8 cellular contexts compared by ENCODE assay signal in the genomic region with DNA sequence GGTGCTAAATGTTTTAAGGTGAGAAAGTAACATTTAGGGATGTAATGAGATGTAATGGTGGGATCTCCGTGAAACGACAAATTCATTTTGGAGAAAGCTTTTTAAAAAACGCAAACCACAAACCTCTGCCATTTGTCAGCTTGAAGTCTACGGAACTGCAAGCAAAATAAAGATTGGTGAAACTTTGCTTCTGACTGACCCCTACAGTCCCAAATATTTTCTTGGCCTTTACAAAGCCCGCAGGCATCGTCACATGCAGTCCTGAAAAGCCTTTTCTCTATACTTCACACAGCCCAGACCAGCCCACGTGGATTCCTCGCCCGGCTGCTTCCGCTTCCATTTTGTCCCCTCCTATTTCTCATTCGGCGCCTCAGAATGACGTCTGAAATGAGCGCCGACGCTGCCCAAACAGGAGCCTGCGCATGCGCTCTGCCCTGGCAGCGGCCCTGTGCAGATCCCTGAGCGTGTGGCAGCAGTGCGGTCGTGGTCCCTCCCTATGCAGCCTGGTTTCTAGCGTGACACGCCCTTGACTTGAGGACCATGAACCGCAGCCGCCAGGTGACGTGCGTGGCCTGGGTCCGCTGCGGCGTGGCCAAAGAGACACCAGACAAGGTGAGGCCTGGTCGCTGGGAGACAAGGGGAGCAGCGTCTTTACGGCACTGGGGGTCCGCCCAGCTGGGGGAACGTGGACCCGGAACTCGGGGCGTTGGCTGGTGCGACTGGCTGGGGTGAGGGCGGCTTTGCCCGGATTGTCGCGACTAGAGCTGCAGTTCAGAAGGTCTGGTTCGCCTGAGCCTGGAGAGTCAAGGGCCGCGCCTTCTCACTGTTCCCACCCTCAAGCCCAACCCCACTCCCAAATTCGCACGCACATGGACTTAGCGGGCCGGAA. TPM values are rescaled to one million over a fixed set of nuclear protein-coding genes. Genes with fewer than 3 reads are reported as not detected.
DNase-seq lines count a peak whose midpoint lies in the region; ATAC-seq and TF ChIP-seq lines count a peak whose summit lies in the region.

Gene PWP1 (plus strand): TSS at position 440 of the 889 bp plus-strand sequence. CDS start 101 bp downstream, at position 541.

- DNase-seq in BJ (ENCODE audit: low read depth) (peak; percentile 54), GM19240 (ENCODE audit: insufficient read length, low spot score) (peak; percentile 83), NCI-H524 treated with DMSO at 0.1 percent for 48 hours (lab: John Stamatoyannopoulos, UW) (peak; percentile 19), kidney tubule cell (ENCODE audit: low spot score) (peak; percentile 96)
- peak; percentile 95 to 96 for DNase-seq in activated CD4-positive, alpha-beta T cell treated with anti-CD3 and anti-CD28 coated beads for 4 hours
- peak; percentile 86 to 88 for DNase-seq in stimulated activated CD4-positive, alpha-beta T cell treated with anti-CD3 and anti-CD28 coated beads, Interleukin-1b, Interleukin-23, amount 100 ng/mL, for 1 hour (ENCODE audit: low read depth in 2 of 2)

- CTCF ChIA-PET in BJ (lab: Yijun Ruan, JAX), result interaction anchor here (0.5 to 2.0 kb wide), 4 partner anchors 9 to 201 kb away, joined by 3 to 8 read pairs (median 6); no protein-coding TSS in a partner anchor

- TF ChIP-seq CTCF in BJ (IDR thresholded peaks at IDR 0.05; ENCODE audit: insufficient read depth, low read depth, low read length), result no peak

- no peaks in the 10 kb centered on the region; the same call in 1 of the 2 replicates for H3K27me3 ChIP-seq in BJ (ENCODE audit: control insufficient read depth, insufficient read depth, low read length)

- POLR2A ChIA-PET in BJ (lab: Charles Lee), result no interaction called here

- H3K36me3 ChIP-seq in BJ (ENCODE audit: control insufficient read depth, insufficient read depth, low read length), result peaks cover 8% of the 10 kb centered on the region

- ATAC-seq in HG03457 (IDR thresholded peaks at IDR 0.05; ENCODE audit: unreplicated experiment), result peak; percentile 73

- H3K27ac ChIP-seq in cingulate gyrus (ENCODE audit: low read depth, low read length), result peak within 1 kb of the TSS; percentile 56

- H3K4me3 ChIP-seq in BJ (ENCODE audit: low read depth, low read length), result peak within 1 kb of the TSS; percentile 92

RNA-seq across cellular contexts. Expression of gene PWP1, which starts in this region (rescaled TPM):
- 53.4 and 73.8 TPM in 2 replicates for polyA plus RNA-seq in BJ (2011; rRNA removed)
- polyA minus RNA-seq in BJ (2011; rRNA and poly(A)+ RNA removed), result 22.3 and 24.5 TPM in 2 replicates

Comparison
In these comparisons a context has a peak if more than half of its experiments do, and no peak if none do; other contexts are left out.
1. Peak in every context shown above with its lines: DNase-seq, ATAC-seq, H3K4me3 ChIP-seq and H3K27ac ChIP-seq.
2. DNase-seq: peak in every context shown above with its lines; median percentile 96 in kidney tubule cell; 96 in activated CD4-positive, alpha-beta T cell treated with anti-CD3 and anti-CD28 coated beads for 4 hours; 87 in stimulated activated CD4-positive, alpha-beta T cell treated with anti-CD3 and anti-CD28 coated beads, Interleukin-1b, Interleukin-23, amount 100 ng/mL, for 1 hour; 83 in GM19240; 54 in BJ; 19 in NCI-H524 treated with DMSO at 0.1 percent for 48 hours.